Comparison of ENCODE assay signal across 8 cellular contexts in the genomic region with DNA sequence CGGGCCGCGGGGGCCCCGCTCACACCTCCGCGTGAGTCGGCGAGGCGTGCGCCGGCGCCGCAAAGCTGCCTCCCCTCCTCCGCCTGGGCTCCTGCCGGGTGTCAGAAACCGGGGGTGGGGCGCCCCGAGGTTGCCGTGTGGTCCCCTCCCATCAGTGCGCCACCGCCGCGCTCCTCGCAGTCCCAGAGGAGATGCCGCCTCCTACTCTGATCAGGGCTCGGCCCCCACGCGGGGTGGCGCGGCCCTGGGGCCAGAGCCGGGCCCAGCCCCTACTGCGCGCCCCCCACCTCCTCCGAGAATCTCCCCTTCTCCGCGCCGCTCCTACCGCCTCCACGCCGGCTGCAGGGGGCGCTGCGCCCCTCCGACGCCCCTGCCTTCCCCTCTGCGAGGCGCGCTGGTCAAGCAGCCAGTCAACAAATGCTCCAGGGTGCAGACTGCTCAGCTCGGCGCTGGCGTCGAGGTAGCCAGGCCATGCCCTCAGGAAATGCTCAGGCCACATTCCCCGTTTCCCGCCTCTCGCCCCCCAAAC. TPM values are rescaled to one million over a fixed set of nuclear protein-coding genes. Genes with fewer than 3 reads are reported as not detected.
A peak's percentile ranks its signal among the peaks of the same experiment; 100 is the strongest.
DNase-seq lines count a peak whose midpoint lies in the region; ATAC-seq and TF ChIP-seq lines count a peak whose summit lies in the region.

No MANE protein-coding gene starts in this region.

- TF ChIP-seq POLR2A in Peyer's patch (IDR thresholded peaks at IDR 0.05) (no peak), body of pancreas (IDR thresholded peaks at IDR 0.05) (no peak), right lobe of liver (IDR thresholded peaks at IDR 0.05) (no peak)

- peak; percentile 22 for DNase-seq in NCI-H1436 (lab: John Stamatoyannopoulos, UW)
- no peak for DNase-seq in NCI-H1436 treated with DMSO at 0.1 percent for 48 hours (lab: John Stamatoyannopoulos, UW)
- peak in 1 of 3 donors; percentile 63 for DNase-seq in Peyer's patch
- DNase-seq in body of pancreas: peak in 1 of 4 donors; percentile 34
- DNase-seq in right lobe of liver: no peak
- no peak for DNase-seq in type B pancreatic cell (ENCODE audit: extremely low spot score, unreplicated experiment)
- no peak for DNase-seq in NCI-H2029 (lab: John Stamatoyannopoulos, UW)

- peak overlapping the region in 3 of 4 donors; percentile 37 to 57 (median 47) for H3K4me3 ChIP-seq in Peyer's patch
- no peak overlapping the region for H3K4me3 ChIP-seq in body of pancreas
- no peak overlapping the region for H3K4me3 ChIP-seq in right lobe of liver

- H3K36me3 ChIP-seq in Peyer's patch: no peaks in the 10 kb centered on the region
- no peaks in the 10 kb centered on the region for H3K36me3 ChIP-seq in body of pancreas (replicated peaks in 1 of 2; ENCODE audit: insufficient read depth in 1 of 2, low read depth in 2 of 2)
- no peaks in the 10 kb centered on the region for H3K36me3 ChIP-seq in right lobe of liver

- peak overlapping the region in 1 of 4 donors; percentile 17 for H3K27ac ChIP-seq in Peyer's patch
- H3K27ac ChIP-seq in body of pancreas: no peak overlapping the region
- H3K27ac ChIP-seq in right lobe of liver: no peak overlapping the region

- H3K4me1 Mint-ChIP-seq in type B pancreatic cell (ENCODE audit: unreplicated experiment): no peaks in the 10 kb centered on the region

- WGBS in body of pancreas, 2 donors: 29 to 56% methylated on average over 22 to 53 of the region's 54 CpGs
- WGBS in right lobe of liver (ENCODE audit: insufficient coverage, low coverage, low lambda C conversion rate, missing lambda C conversion rate): 19% methylated on average over 4 of the region's 54 CpGs

- H3K27me3 ChIP-seq in Peyer's patch (no peaks in the 10 kb centered on the region), body of pancreas (no peaks in the 10 kb centered on the region), right lobe of liver (no peaks in the 10 kb centered on the region)

- H3K9me3 Mint-ChIP-seq in type B pancreatic cell: no peaks in the 10 kb centered on the region

- intact Hi-C loops in body of pancreas (cut with DNase I): no loop called here
- intact Hi-C loops in right lobe of liver (cut with DNase I): no loop called here

- ATAC-seq in body of pancreas (peak; percentile 10), right lobe of liver (peak; percentile 4 to 21 (median 13)), HG02981 (IDR thresholded peaks at IDR 0.05; ENCODE audit: unreplicated experiment) (no peak)

- H3K27ac Mint-ChIP-seq in type B pancreatic cell: peak overlapping the region; percentile 55

- peaks cover 19% of the 10 kb centered on the region for H3K27me3 Mint-ChIP-seq in type B pancreatic cell

- H3K4me1 ChIP-seq in Peyer's patch: peaks cover 0 to 44% (median 15%) of the 10 kb centered on the region in 4 donors
- H3K4me1 ChIP-seq in body of pancreas: peaks cover 61% of the 10 kb centered on the region
- peaks cover 0 to 5% (median 0%) of the 10 kb centered on the region in 4 donors for H3K4me1 ChIP-seq in right lobe of liver

- peak overlapping the region; percentile 77 for H3K4me3 Mint-ChIP-seq in type B pancreatic cell

- H3K9me3 ChIP-seq in Peyer's patch (no peaks in the 10 kb centered on the region), body of pancreas (no peaks in the 10 kb centered on the region), right lobe of liver (no peaks in the 10 kb centered on the region)

- H3K36me3 Mint-ChIP-seq in type B pancreatic cell: no peaks in the 10 kb centered on the region

- TF ChIP-seq CTCF in Peyer's patch (IDR thresholded peaks at IDR 0.05): peak in 4 of 6 experiments; percentile 27 to 36 (median 32)
- TF ChIP-seq CTCF in body of pancreas (IDR thresholded peaks at IDR 0.05): no peak
- TF ChIP-seq CTCF in right lobe of liver (IDR thresholded peaks at IDR 0.05): peak; percentile 20 to 38 (median 32)
- peak; percentile 76 for TF ChIP-seq CTCF in type B pancreatic cell (conservative IDR thresholded peaks at IDR 0.05)

RNA-seq across cellular contexts. Expression of a gene that starts 0.5 kb away (rescaled TPM):
- total RNA-seq in Peyer's patch (10 to 100 TPM in 3 of 4 donors, 1 to 10 TPM in 1; 7.5 to 33.0 (median 11.2) TPM), body of pancreas (10 to 100 TPM; 13.5 to 36.3 TPM), right lobe of liver (1 to 10 TPM; 1.1 to 3.5 (median 1.2) TPM), type B pancreatic cell (ENCODE audit: low replicate concordance) (16.5 and 37.1 TPM in 2 replicates)

RNA-seq across cellular contexts. Expression of a gene that starts 12.1 kb away (rescaled TPM):
- total RNA-seq in Peyer's patch: 10 to 100 TPM in 3 of 4 donors, 1 to 10 TPM in 1; 6.6 to 47.7 (median 25.7) TPM
- total RNA-seq in body of pancreas: 10 to 100 TPM; 28.8 to 66.9 TPM
- 10 to 100 TPM in 5 of 6 experiments, 1 to 10 TPM in 1; 9.0 to 27.4 (median 11.4) TPM for total RNA-seq in right lobe of liver
- total RNA-seq in type B pancreatic cell (ENCODE audit: low replicate concordance): 33.3 and 49.6 TPM in 2 replicates

Comparison
In these comparisons a context has a peak if more than half of its experiments do, and no peak if none do; other contexts are left out.
1. H3K4me3 ChIP-seq: peak in Peyer's patch (3 of 4); none in body of pancreas (0 of 2) and right lobe of liver (0 of 3).
2. CTCF ChIP-seq: peak in Peyer's patch (4 of 6), right lobe of liver (4 of 4) and type B pancreatic cell (single experiment); none in body of pancreas (0 of 7).